Comparison of ENCODE assay signal across 15 cellular contexts in the genomic region with DNA sequence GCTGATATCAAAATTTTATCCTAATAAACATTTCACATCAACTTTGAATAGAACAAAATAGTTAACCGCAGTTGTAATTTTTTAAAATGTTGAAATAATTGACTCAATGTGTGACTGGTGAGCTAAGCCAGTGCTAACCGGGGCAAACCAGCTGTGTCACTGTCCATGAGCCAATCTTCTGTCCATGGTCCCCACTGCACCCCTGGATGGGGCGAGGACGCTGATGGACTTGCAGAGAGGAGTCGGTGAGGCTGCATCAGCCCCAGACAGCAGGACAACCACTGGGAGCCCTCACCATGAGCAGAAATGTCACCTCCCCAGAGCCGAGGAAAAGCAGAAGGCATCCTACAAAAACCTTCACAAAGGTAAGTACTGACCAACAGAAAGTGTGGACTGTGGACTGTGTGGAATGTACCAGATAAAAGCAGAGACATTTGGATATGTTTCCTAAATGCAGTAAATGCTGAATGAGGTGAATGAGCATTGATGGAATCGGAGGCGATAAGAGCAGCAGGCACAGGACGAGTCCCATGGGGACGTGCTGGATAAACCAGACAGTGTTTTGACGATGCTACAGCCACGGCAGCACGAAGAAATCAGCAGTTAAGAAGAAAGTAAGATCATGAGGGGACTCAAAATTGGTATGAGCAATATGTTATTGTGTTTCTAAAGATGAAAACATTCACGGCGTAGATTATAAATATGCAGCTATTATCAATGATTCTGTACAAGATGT.
DNase-seq lines count a peak whose midpoint lies in the region; TF ChIP-seq lines count a peak whose summit lies in the region.
"Had no signal": no experiment of that assay in that cellular context is flagged by ENCODE, and none has a peak within 500 bp of the region (broad histone marks: within the 10 kb centered on the region; RNA-seq: fewer than 3 reads in every experiment).

No MANE protein-coding gene starts in this region.

- TF ChIP-seq CTCF in neural progenitor cell (IDR thresholded peaks at IDR 0.05) (no peak), MCF 10A (IDR thresholded peaks at IDR 0.05; ENCODE audit: unreplicated experiment) (no peak)

- BruUV-seq in MCF 10A (replicated peaks; lab: Mats Ljungman, UMichigan), result no TSS peak

- H3K9me3 Mint-ChIP-seq in neural progenitor cell (no peaks in the 10 kb centered on the region), MCF 10A (ENCODE audit: unreplicated experiment) (peaks cover 7% of the 10 kb centered on the region)

- H3K4me1 Mint-ChIP-seq in neural progenitor cell, result no peaks in the 10 kb centered on the region
- H3K4me1 Mint-ChIP-seq in MCF 10A (ENCODE audit: insufficient read depth, unreplicated experiment), result no peaks in the 10 kb centered on the region
- H3K4me1 Mint-ChIP-seq: CD4-positive, alpha-beta memory T cell; GM23338 had no signal

- no peaks in the 10 kb centered on the region for H3K9me3 ChIP-seq in neural progenitor cell (ENCODE audit: low read depth)
- H3K9me3 ChIP-seq: HAP-1 had no signal

- POLR2A ChIA-PET in MCF 10A (lab: Yijun Ruan, JAX), result no interaction called here

- H3K27me3 Mint-ChIP-seq in neural progenitor cell (ENCODE audit: insufficient read depth, low read depth) (peaks cover 3% of the 10 kb centered on the region), MCF 10A (ENCODE audit: insufficient read depth, unreplicated experiment) (no peaks in the 10 kb centered on the region)

- H3K9ac ChIP-seq in neural progenitor cell, result no peak overlapping the region

- H3K4me1 ChIP-seq in neural progenitor cell, result no peaks in the 10 kb centered on the region
- H3K4me1 ChIP-seq: HAP-1 had no signal

- H3K36me3 Mint-ChIP-seq in neural progenitor cell, result no peaks in the 10 kb centered on the region
- H3K36me3 Mint-ChIP-seq in MCF 10A (ENCODE audit: insufficient read depth, unreplicated experiment), result peaks cover 6% of the 10 kb centered on the region
- H3K36me3 Mint-ChIP-seq: CD4-positive, alpha-beta memory T cell had no signal

- no peaks in the 10 kb centered on the region for H3K36me3 ChIP-seq in neural progenitor cell
- H3K36me3 ChIP-seq: HAP-1 had no signal

- no peak overlapping the region for H3K4me2 ChIP-seq in neural progenitor cell
- H3K4me2 ChIP-seq: GM23338 had no signal

- no peaks in the 10 kb centered on the region for H3K27me3 ChIP-seq in neural progenitor cell

- no peak overlapping the region for H2AFZ ChIP-seq in neural progenitor cell (replicated peaks)
- H2AFZ ChIP-seq: GM23338 had no signal

- no peaks in the 10 kb centered on the region for H3K79me2 ChIP-seq in neural progenitor cell (ENCODE audit: low read depth)

- H3K27ac Mint-ChIP-seq in neural progenitor cell (peak overlapping the region; percentile 27), MCF 10A (ENCODE audit: low read depth, unreplicated experiment) (no peak overlapping the region)
- H3K27ac Mint-ChIP-seq: CD4-positive, alpha-beta memory T cell; GM23338 had no signal

- H3K4me3 Mint-ChIP-seq in neural progenitor cell, result no peak overlapping the region
- H3K4me3 Mint-ChIP-seq in MCF 10A (ENCODE audit: unreplicated experiment), result no peak overlapping the region
- H3K4me3 Mint-ChIP-seq: CD4-positive, alpha-beta memory T cell; GM23338 had no signal

- CTCF ChIA-PET in MCF 10A (lab: Yijun Ruan, JAX), result no interaction called here

- DNase-seq in NCI-H2171 treated with DMSO at 0.1 percent for 48 hours (lab: John Stamatoyannopoulos, UW) (peak; percentile 1), NCI-H2171 (lab: John Stamatoyannopoulos, UW) (no peak), SK-N-DZ (ENCODE audit: low spot score) (peak; percentile 50), neural progenitor cell (ENCODE audit: low spot score) (no peak), NCI-H1417 treated with DMSO at 0.1 percent for 48 hours (lab: John Stamatoyannopoulos, UW) (no peak), HCEC 1CT (no peak), MCF 10A (ENCODE audit: unreplicated experiment) (no peak)
- DNase-seq: C1 segment of cervical spinal cord; Calu3; CD4-positive, alpha-beta memory T cell; COR-L47; DMS153; DND-41 had no signal

- no peaks in the 10 kb centered on the region for H3F3A ChIP-seq in neural progenitor cell (ENCODE audit: low read depth)

- intact Hi-C loops in MCF 10A (cut with micrococcal nuclease), result no loop called here

- H4K20me1 ChIP-seq in neural progenitor cell (ENCODE audit: low read depth), result no peaks in the 10 kb centered on the region

- no peak overlapping the region for H3K4me3 ChIP-seq in neural progenitor cell
- H3K4me3 ChIP-seq: GM23338, HAP-1 had no signal

- H3K27ac ChIP-seq in neural progenitor cell, result no peak overlapping the region

Comparison
In these comparisons a context has a peak if more than half of its experiments do, and no peak if none do; other contexts are left out.
1. DNase-seq: peak in NCI-H2171 treated with DMSO at 0.1 percent for 48 hours (single experiment) and SK-N-DZ (single experiment); none in NCI-H2171 (single experiment), neural progenitor cell (single experiment), NCI-H1417 treated with DMSO at 0.1 percent for 48 hours (single experiment), HCEC 1CT (single experiment) and MCF 10A (single experiment).